In the genomic region with DNA sequence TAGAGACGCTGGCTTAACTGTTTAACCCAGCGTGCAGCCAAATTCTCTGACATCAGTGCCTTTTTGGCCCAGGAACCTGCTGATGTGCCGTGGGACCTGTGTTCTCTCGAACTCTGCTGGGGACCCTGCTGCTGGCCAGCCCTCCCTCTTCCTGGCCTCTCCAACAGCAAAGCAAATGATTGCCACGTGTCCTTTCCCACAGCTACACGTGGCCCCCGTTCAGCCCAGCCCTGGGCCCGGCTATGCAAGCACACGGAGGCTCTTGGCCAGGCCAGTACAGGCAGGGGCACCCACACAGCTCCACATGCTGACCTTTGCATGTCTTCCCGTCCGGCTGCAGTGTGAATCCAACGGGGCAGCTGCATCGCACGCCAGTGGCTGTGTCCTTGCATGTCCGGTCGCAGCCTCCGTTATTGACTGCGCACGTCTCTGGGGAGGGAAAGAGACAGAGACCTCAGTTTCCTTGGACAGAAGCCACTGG, we compare ENCODE assay signal across 27 cellular contexts.
"Had no signal": no experiment of that assay in that cellular context is flagged by ENCODE, and none has a peak within 500 bp of the region (broad histone marks: within the 10 kb centered on the region; RNA-seq: fewer than 3 reads in every experiment).

No MANE protein-coding gene starts in this region.

- H3K27me3 Mint-ChIP-seq: activated CD8-positive, alpha-beta T cell treated with anti-CD3 and anti-CD28 coated beads for 36 hours had no signal

- H3K4me1 Mint-ChIP-seq: activated CD4-positive, alpha-beta T cell treated with anti-CD3 and anti-CD28 coated beads, Interleukin-2, amount 10 ng/mL, durations not matched to agents 7 days and 5 days; activated CD8-positive, alpha-beta memory T cell treated with anti-CD3 and anti-CD28 coated beads, Interleukin-2, amount 10 ng/mL, durations not matched to agents 7 days and 5 days; central memory CD8-positive, alpha-beta T cell had no signal

- H3K9ac ChIP-seq: SK-N-SH had no signal

- H3K36me3 Mint-ChIP-seq: activated CD8-positive, alpha-beta memory T cell treated with anti-CD3 and anti-CD28 coated beads, Interleukin-2, amount 10 ng/mL, durations not matched to agents 7 days and 5 days; activated naive CD8-positive, alpha-beta T cell; natural killer cell treated with Interleukin-12 subunit alpha and Interleukin-12 subunit beta and Interleukin-15 and Interleukin-18, amount 100 ng/mL, for 72 hours had no signal

- H3K36me3 ChIP-seq: adrenal gland, ascending aorta, brain microvascular endothelial cell, heart left ventricle, neutrophil, pancreas, sigmoid colon, upper lobe of right lung had no signal

- H3K27me3 ChIP-seq: adrenal gland, ascending aorta, gastroesophageal sphincter, neutrophil, pancreas, upper lobe of right lung had no signal

- H3K4me3 Mint-ChIP-seq: activated CD4-positive, alpha-beta T cell treated with anti-CD3 and anti-CD28 coated beads, Interleukin-2, amount 10 ng/mL, durations not matched to agents 7 days and 5 days; activated CD8-positive, alpha-beta memory T cell treated with anti-CD3 and anti-CD28 coated beads, Interleukin-2, amount 10 ng/mL, durations not matched to agents 7 days and 5 days; activated CD8-positive, alpha-beta T cell treated with anti-CD3 and anti-CD28 coated beads for 36 hours; activated naive CD8-positive, alpha-beta T cell; activated T-helper 1 cell treated with anti-CD3 and anti-CD28 coated beads, Interleukin-12 subunit alpha, Interleukin-12 subunit beta, Interleukin-2, Interleukin-4 antibody, amounts not matched to agents 30 ng/mL and 10 ng/mL and 1 ng/mL, durations not matched to agents 14 hours and 24 hours and 36 hours; central memory CD8-positive, alpha-beta T cell; natural killer cell treated with Interleukin-12 subunit alpha and Interleukin-12 subunit beta and Interleukin-15 and Interleukin-18, amount 100 ng/mL, for 72 hours had no signal

- H3K4me3 ChIP-seq: adrenal gland, ascending aorta, gastroesophageal sphincter, heart left ventricle, pancreas, sigmoid colon, upper lobe of right lung had no signal

- ATAC-seq: activated CD4-positive, CD25-positive, alpha-beta regulatory T cell treated with anti-CD3 and anti-CD28 coated beads, Interleukin-2, amount 50 U/mL, for 24 hours; activated CD8-positive, alpha-beta memory T cell treated with anti-CD3 and anti-CD28 coated beads, Interleukin-2, amount 10 ng/mL, durations not matched to agents 7 days and 5 days; activated CD8-positive, alpha-beta T cell treated with anti-CD3 and anti-CD28 coated beads for 36 hours; gastroesophageal sphincter; left colon; natural killer cell treated with Interleukin-12 subunit alpha and Interleukin-12 subunit beta and Interleukin-15 and Interleukin-18, amount 100 ng/mL, for 72 hours; upper lobe of right lung had no signal

- DNase-seq: activated CD4-positive, alpha-beta T cell treated with anti-CD3 and anti-CD28 coated beads, Interleukin-2, amount 10 ng/mL, durations not matched to agents 7 days and 5 days; activated CD8-positive, alpha-beta memory T cell treated with anti-CD3 and anti-CD28 coated beads, Interleukin-2, amount 10 ng/mL, durations not matched to agents 7 days and 5 days; activated CD8-positive, alpha-beta T cell treated with anti-CD3 and anti-CD28 coated beads for 36 hours; activated gamma-delta T cell treated with Interleukin-2 at 50 U/mL for 16 hours; brain microvascular endothelial cell; effector memory CD4-positive, alpha-beta T cell; islet precursor cell; left colon; midbrain; pancreas; sigmoid colon; SK-N-SH; stimulated activated CD4-positive, alpha-beta T cell treated with anti-CD3 and anti-CD28 coated beads, Interleukin-2, amount 100 ng/mL, for 48 hours; stimulated activated CD8-positive, alpha-beta memory T cell treated with anti-CD3 and anti-CD28 coated beads, Interleukin-4, amount 100 ng/mL, for 48 hours; stimulated activated naive CD4-positive, alpha-beta T cell; upper lobe of right lung had no signal

- H3K27ac ChIP-seq: ascending aorta, brain microvascular endothelial cell, gastroesophageal sphincter, heart left ventricle, neutrophil, pancreas, sigmoid colon, upper lobe of right lung had no signal

- H3K27ac Mint-ChIP-seq: activated CD4-positive, alpha-beta T cell treated with anti-CD3 and anti-CD28 coated beads, Interleukin-2, amount 10 ng/mL, durations not matched to agents 7 days and 5 days; activated CD8-positive, alpha-beta memory T cell treated with anti-CD3 and anti-CD28 coated beads, Interleukin-2, amount 10 ng/mL, durations not matched to agents 7 days and 5 days; activated CD8-positive, alpha-beta T cell treated with anti-CD3 and anti-CD28 coated beads for 36 hours; activated naive CD8-positive, alpha-beta T cell; activated T-helper 1 cell treated with anti-CD3 and anti-CD28 coated beads, Interleukin-12 subunit alpha, Interleukin-12 subunit beta, Interleukin-2, Interleukin-4 antibody, amounts not matched to agents 30 ng/mL and 10 ng/mL and 1 ng/mL, durations not matched to agents 14 hours and 24 hours and 36 hours; natural killer cell treated with Interleukin-12 subunit alpha and Interleukin-12 subunit beta and Interleukin-15 and Interleukin-18, amount 100 ng/mL, for 72 hours had no signal

- H3K9me3 ChIP-seq: adrenal gland, ascending aorta, gastroesophageal sphincter, heart left ventricle, neutrophil, pancreas, sigmoid colon, SK-N-SH, upper lobe of right lung had no signal

- H3K9me3 Mint-ChIP-seq: activated CD4-positive, alpha-beta T cell treated with anti-CD3 and anti-CD28 coated beads, Interleukin-2, amount 10 ng/mL, durations not matched to agents 7 days and 5 days; activated CD8-positive, alpha-beta T cell treated with anti-CD3 and anti-CD28 coated beads for 36 hours; activated T-helper 1 cell treated with anti-CD3 and anti-CD28 coated beads, Interleukin-12 subunit alpha, Interleukin-12 subunit beta, Interleukin-2, Interleukin-4 antibody, amounts not matched to agents 30 ng/mL and 10 ng/mL and 1 ng/mL, durations not matched to agents 14 hours and 24 hours and 36 hours; central memory CD8-positive, alpha-beta T cell; natural killer cell treated with Interleukin-12 subunit alpha and Interleukin-12 subunit beta and Interleukin-15 and Interleukin-18, amount 100 ng/mL, for 72 hours had no signal

- H3K4me2 ChIP-seq: SK-N-SH had no signal

- FAIRE-seq: colon, pancreas had no signal
